In the genomic region with DNA sequence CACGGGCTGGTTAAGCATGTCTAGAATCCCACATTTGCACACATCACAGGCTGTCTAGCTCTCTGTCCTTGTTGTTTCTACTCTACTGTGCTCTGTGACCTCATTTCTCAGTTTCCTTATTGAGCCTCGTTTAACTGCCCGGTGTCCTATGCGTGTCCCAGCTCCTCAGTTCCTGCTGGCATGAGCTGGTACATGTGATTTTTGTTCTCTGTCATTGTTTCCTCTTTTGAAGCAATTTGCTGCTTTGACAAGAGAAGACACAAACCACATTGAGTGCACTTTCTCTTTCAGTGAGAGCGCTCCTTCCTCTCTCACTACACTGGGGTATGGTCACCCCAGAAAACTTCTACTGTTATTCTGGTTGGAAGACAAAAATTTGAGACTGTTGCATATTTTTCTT, we compare ENCODE assay signal across 1 cellular context.
TF ChIP-seq lines count a peak whose summit lies in the region.

No MANE protein-coding gene starts in this region.

TF ChIP-seq in GM23338, 12 proteins besides CTCF, POLR2A, EP300 and RAD21 (continued from another document):
- TF ChIP-seq, protein P1, sequence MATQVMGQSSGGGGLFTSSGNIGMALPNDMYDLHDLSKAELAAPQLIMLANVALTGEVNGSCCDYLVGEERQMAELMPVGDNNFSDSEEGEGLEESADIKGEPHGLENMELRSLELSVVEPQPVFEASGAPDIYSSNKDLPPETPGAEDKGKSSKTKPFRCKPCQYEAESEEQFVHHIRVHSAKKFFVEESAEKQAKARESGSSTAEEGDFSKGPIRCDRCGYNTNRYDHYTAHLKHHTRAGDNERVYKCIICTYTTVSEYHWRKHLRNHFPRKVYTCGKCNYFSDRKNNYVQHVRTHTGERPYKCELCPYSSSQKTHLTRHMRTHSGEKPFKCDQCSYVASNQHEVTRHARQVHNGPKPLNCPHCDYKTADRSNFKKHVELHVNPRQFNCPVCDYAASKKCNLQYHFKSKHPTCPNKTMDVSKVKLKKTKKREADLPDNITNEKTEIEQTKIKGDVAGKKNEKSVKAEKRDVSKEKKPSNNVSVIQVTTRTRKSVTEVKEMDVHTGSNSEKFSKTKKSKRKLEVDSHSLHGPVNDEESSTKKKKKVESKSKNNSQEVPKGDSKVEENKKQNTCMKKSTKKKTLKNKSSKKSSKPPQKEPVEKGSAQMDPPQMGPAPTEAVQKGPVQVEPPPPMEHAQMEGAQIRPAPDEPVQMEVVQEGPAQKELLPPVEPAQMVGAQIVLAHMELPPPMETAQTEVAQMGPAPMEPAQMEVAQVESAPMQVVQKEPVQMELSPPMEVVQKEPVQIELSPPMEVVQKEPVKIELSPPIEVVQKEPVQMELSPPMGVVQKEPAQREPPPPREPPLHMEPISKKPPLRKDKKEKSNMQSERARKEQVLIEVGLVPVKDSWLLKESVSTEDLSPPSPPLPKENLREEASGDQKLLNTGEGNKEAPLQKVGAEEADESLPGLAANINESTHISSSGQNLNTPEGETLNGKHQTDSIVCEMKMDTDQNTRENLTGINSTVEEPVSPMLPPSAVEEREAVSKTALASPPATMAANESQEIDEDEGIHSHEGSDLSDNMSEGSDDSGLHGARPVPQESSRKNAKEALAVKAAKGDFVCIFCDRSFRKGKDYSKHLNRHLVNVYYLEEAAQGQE (IDR thresholded peaks at IDR 0.05; ENCODE audit: unreplicated experiment), result no peak
- TF ChIP-seq STAT1 (IDR thresholded peaks at IDR 0.05; ENCODE audit: unreplicated experiment) (no peak), POLR2AphosphoS5 (IDR thresholded peaks at IDR 0.05; ENCODE audit: low read depth) (no peak), ZNF331 (CRISPR knock-in tag; IDR thresholded peaks at IDR 0.05; ENCODE audit: low read depth) (no peak), EZH2 (IDR thresholded peaks at IDR 0.05; ENCODE audit: low read depth, unreplicated experiment) (no peak)
- TF ChIP-seq, protein P2, sequence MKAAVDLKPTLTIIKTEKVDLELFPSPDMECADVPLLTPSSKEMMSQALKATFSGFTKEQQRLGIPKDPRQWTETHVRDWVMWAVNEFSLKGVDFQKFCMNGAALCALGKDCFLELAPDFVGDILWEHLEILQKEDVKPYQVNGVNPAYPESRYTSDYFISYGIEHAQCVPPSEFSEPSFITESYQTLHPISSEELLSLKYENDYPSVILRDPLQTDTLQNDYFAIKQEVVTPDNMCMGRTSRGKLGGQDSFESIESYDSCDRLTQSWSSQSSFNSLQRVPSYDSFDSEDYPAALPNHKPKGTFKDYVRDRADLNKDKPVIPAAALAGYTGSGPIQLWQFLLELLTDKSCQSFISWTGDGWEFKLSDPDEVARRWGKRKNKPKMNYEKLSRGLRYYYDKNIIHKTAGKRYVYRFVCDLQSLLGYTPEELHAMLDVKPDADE (IDR thresholded peaks at IDR 0.05), result no peak
